ENCODE assay signal across 21 cellular contexts in genomic region chr11:115286614-115287013, GRCh38.
"Had no signal": no experiment of that assay in that cellular context is flagged by ENCODE, and none has a peak within 500 bp of the region (broad histone marks: within the 10 kb centered on the region; RNA-seq: fewer than 3 reads in every experiment).

No MANE protein-coding gene starts in this region.

- H3K4me1 Mint-ChIP-seq: activated B cell treated with CpG ODN at 0.5 μM for 24 hours; activated CD4-positive, alpha-beta T cell treated with anti-CD3 and anti-CD28 coated beads for 36 hours; activated naive CD4-positive, alpha-beta T cell treated with anti-CD3 and anti-CD28 coated beads, Interleukin-2, amount 10 ng/mL, durations not matched to agents 7 days and 5 days; activated naive CD8-positive, alpha-beta T cell treated with anti-CD3 and anti-CD28 coated beads, Interleukin-2, amount 50 U/mL, for 24 hours; immature natural killer cell; natural killer cell had no signal

- H3K36me3 ChIP-seq: left ventricle myocardium inferior, neutrophil, ovary, prostate gland had no signal

- H3K27ac Mint-ChIP-seq: activated B cell treated with CpG ODN at 0.5 μM for 24 hours; activated CD4-positive, alpha-beta memory T cell treated with anti-CD3 and anti-CD28 coated beads for 36 hours; activated CD4-positive, alpha-beta T cell treated with anti-CD3 and anti-CD28 coated beads for 36 hours; activated naive CD4-positive, alpha-beta T cell treated with anti-CD3 and anti-CD28 coated beads, Interleukin-2, amount 10 ng/mL, durations not matched to agents 7 days and 5 days; activated naive CD8-positive, alpha-beta T cell treated with anti-CD3 and anti-CD28 coated beads, Interleukin-2, amount 50 U/mL, for 24 hours; activated T-cell treated with anti-CD3 and anti-CD28 coated beads, Interleukin-2, amount 50 U/mL, for 72 hours; immature natural killer cell; natural killer cell; T-helper 17 cell had no signal

- DNase-seq: activated B cell treated with CpG ODN at 0.5 μM for 24 hours; activated CD4-positive, alpha-beta memory T cell treated with anti-CD3 and anti-CD28 coated beads for 36 hours; activated CD4-positive, alpha-beta T cell treated with anti-CD3 and anti-CD28 coated beads for 36 hours; activated effector memory CD4-positive, alpha-beta T cell treated with anti-CD3 and anti-CD28 coated beads, Interleukin-2, amount 50 U/mL, for 16 hours; activated naive CD4-positive, alpha-beta T cell treated with anti-CD3 and anti-CD28 coated beads, Interleukin-2, amount 10 ng/mL, durations not matched to agents 7 days and 5 days; activated naive CD8-positive, alpha-beta T cell treated with anti-CD3 and anti-CD28 coated beads, Interleukin-2, amount 50 U/mL, for 24 hours; activated T-cell treated with anti-CD3 and anti-CD28 coated beads, Interleukin-2, amount 50 U/mL, for 72 hours; dermis blood vessel endothelial cell; effector CD8-positive, alpha-beta T cell; foreskin melanocyte; immature natural killer cell; left ventricle myocardium inferior; midbrain; natural killer cell; ovary; stimulated activated CD4-positive, alpha-beta T cell treated with anti-CD3 and anti-CD28 coated beads, Interleukin-4, amount 100 ng/mL, for 4 hours; stimulated activated naive CD8-positive, alpha-beta T cell treated with anti-CD3 and anti-CD28 coated beads, Interleukin-15, Interleukin-2, amounts not matched to agents 100 U/mL and 50 U/mL, for 24 hours; T-helper 17 cell had no signal

- H3K4me3 Mint-ChIP-seq: activated B cell treated with CpG ODN at 0.5 μM for 24 hours; activated CD4-positive, alpha-beta memory T cell treated with anti-CD3 and anti-CD28 coated beads for 36 hours; activated CD4-positive, alpha-beta T cell treated with anti-CD3 and anti-CD28 coated beads for 36 hours; activated naive CD4-positive, alpha-beta T cell treated with anti-CD3 and anti-CD28 coated beads, Interleukin-2, amount 10 ng/mL, durations not matched to agents 7 days and 5 days; activated naive CD8-positive, alpha-beta T cell treated with anti-CD3 and anti-CD28 coated beads, Interleukin-2, amount 50 U/mL, for 24 hours; activated T-cell treated with anti-CD3 and anti-CD28 coated beads, Interleukin-2, amount 50 U/mL, for 72 hours; immature natural killer cell; natural killer cell; T-helper 17 cell had no signal

- H3K4me3 ChIP-seq: hepatocyte, left ventricle myocardium inferior, ovary, prostate gland had no signal

- H3K4me1 ChIP-seq: prostate gland had no signal

- H3K27me3 Mint-ChIP-seq: activated B cell treated with CpG ODN at 0.5 μM for 24 hours; activated CD4-positive, alpha-beta memory T cell treated with anti-CD3 and anti-CD28 coated beads for 36 hours; activated naive CD4-positive, alpha-beta T cell treated with anti-CD3 and anti-CD28 coated beads, Interleukin-2, amount 10 ng/mL, durations not matched to agents 7 days and 5 days had no signal

- H3K27ac ChIP-seq: hepatocyte, left ventricle myocardium inferior, neutrophil, ovary, prostate gland had no signal

- H3K9me3 Mint-ChIP-seq: activated B cell treated with CpG ODN at 0.5 μM for 24 hours; activated CD4-positive, alpha-beta memory T cell treated with anti-CD3 and anti-CD28 coated beads for 36 hours; activated naive CD4-positive, alpha-beta T cell treated with anti-CD3 and anti-CD28 coated beads, Interleukin-2, amount 10 ng/mL, durations not matched to agents 7 days and 5 days; activated naive CD8-positive, alpha-beta T cell treated with anti-CD3 and anti-CD28 coated beads, Interleukin-2, amount 50 U/mL, for 24 hours; activated T-cell treated with anti-CD3 and anti-CD28 coated beads, Interleukin-2, amount 50 U/mL, for 72 hours; natural killer cell had no signal

- H3K36me3 Mint-ChIP-seq: activated CD4-positive, alpha-beta memory T cell treated with anti-CD3 and anti-CD28 coated beads for 36 hours; activated naive CD4-positive, alpha-beta T cell treated with anti-CD3 and anti-CD28 coated beads, Interleukin-2, amount 10 ng/mL, durations not matched to agents 7 days and 5 days; immature natural killer cell; natural killer cell had no signal

- H3K9me3 ChIP-seq: left ventricle myocardium inferior, neutrophil, ovary, prostate gland had no signal
